Comparison of ENCODE assay signal across 25 cellular contexts in the genomic region with DNA sequence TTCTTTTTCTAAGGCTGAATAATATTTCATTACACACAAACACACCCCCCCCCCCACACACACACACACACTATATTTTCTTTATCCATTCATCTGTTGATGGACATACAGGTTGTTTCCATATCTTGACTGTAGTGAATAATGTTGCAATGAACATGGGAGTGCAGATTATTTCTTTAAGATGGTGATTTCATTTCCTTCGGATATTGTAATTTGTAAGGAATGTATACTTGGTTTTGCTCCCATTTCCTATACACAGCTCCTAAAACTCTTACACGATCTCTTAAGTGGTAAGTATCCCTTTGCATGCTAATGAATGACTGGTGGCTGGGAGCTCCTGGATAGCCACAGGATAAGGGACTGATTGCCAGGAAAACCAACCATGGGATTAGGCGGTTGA. TPM values are rescaled to one million over a fixed set of nuclear protein-coding genes. Genes with fewer than 3 reads are reported as not detected.
DNase-seq lines count a peak whose midpoint lies in the region; TF ChIP-seq lines count a peak whose summit lies in the region.
"Had no signal": no experiment of that assay in that cellular context is flagged by ENCODE, and none has a peak within 500 bp of the region (broad histone marks: within the 10 kb centered on the region; RNA-seq: fewer than 3 reads in every experiment).

No MANE protein-coding gene starts in this region.

- no peaks in the 10 kb centered on the region for H3K79me2 ChIP-seq in mesendoderm (ENCODE audit: control insufficient read depth, insufficient read depth, low read length)

- no peak overlapping the region for H2BK5ac ChIP-seq in mesendoderm (ENCODE audit: low read length)

- H2BK15ac ChIP-seq in mesendoderm (replicated peaks; ENCODE audit: low read depth), result no peak overlapping the region

- H3K56ac ChIP-seq in mesendoderm (ENCODE audit: low read length), result no peak overlapping the region

- H4K8ac ChIP-seq in mesendoderm (ENCODE audit: low read depth, low read length), result no peak overlapping the region

- H3K36me3 ChIP-seq in mesendoderm (ENCODE audit: control insufficient read depth, insufficient read depth, low read length) (no peaks in the 10 kb centered on the region), colonic mucosa (no peaks in the 10 kb centered on the region), uterus (no peaks in the 10 kb centered on the region)
- H3K36me3 ChIP-seq: BLaER1 treated with 17β-estradiol and CSF1 and Interleukin-3, amounts not matched to agents 10 nM and 100 nM had no signal

- no peak overlapping the region for H2AK5ac ChIP-seq in mesendoderm (ENCODE audit: low read length)

- H3K23ac ChIP-seq in mesendoderm (ENCODE audit: low read length), result no peak overlapping the region

- no peak for TF ChIP-seq POLR2A in uterus (IDR thresholded peaks at IDR 0.05)

- no peak for TF ChIP-seq CTCF in colonic mucosa (IDR thresholded peaks at IDR 0.05)
- TF ChIP-seq CTCF in uterus (IDR thresholded peaks at IDR 0.05), result no peak

- H3K27me3 ChIP-seq in mesendoderm (ENCODE audit: insufficient read depth, low read length, poor library complexity), result no peaks in the 10 kb centered on the region
- no peaks in the 10 kb centered on the region for H3K27me3 ChIP-seq in colonic mucosa
- no peaks in the 10 kb centered on the region for H3K27me3 ChIP-seq in uterus

- WGBS in mesendoderm (ENCODE audit: extremely low coverage, insufficient coverage, low lambda C conversion rate), result no CpG with 5 or more reads among the region's 3 CpGs

- no peak overlapping the region for H3K18ac ChIP-seq in mesendoderm (ENCODE audit: low read length)

- no peaks in the 10 kb centered on the region for H3K79me1 ChIP-seq in mesendoderm (ENCODE audit: low read length)

- no peak overlapping the region for H3K4ac ChIP-seq in mesendoderm (ENCODE audit: low read depth, low read length)

- no peak overlapping the region for H2BK120ac ChIP-seq in mesendoderm (ENCODE audit: low read depth, low read length)

- no peak overlapping the region for H4K5ac ChIP-seq in mesendoderm (ENCODE audit: low read length)

- H3K9ac ChIP-seq in mesendoderm (ENCODE audit: low read length) (no peak overlapping the region), colonic mucosa (ENCODE audit: low read depth in 2 of 2, low read length in 2 of 2) (no peak overlapping the region)
- H3K9ac ChIP-seq: BLaER1 treated with 17β-estradiol and CSF1 and Interleukin-3, amounts not matched to agents 10 nM and 100 nM; GM23248 had no signal

- H3K4me3 ChIP-seq in mesendoderm (ENCODE audit: low read length) (no peak overlapping the region), colonic mucosa (no peak overlapping the region), uterus (no peak overlapping the region)
- H3K4me3 ChIP-seq: A549; BLaER1 treated with 17β-estradiol and CSF1 and Interleukin-3, amounts not matched to agents 10 nM and 100 nM; GM23248 had no signal

- H3K4me1 ChIP-seq in mesendoderm (ENCODE audit: control insufficient read depth, low read depth, low read length), result no peaks in the 10 kb centered on the region
- H3K4me1 ChIP-seq in colonic mucosa, result no peaks in the 10 kb centered on the region
- no peaks in the 10 kb centered on the region for H3K4me1 ChIP-seq in uterus
- H3K4me1 ChIP-seq: A549; BLaER1 treated with 17β-estradiol and CSF1 and Interleukin-3, amounts not matched to agents 10 nM and 100 nM had no signal

- intact Hi-C loops in colonic mucosa (cut with DNase I) (no loop called here), uterus (cut with DNase I; ENCODE audit: low total_unique reads) (no loop called here)

- H3K27ac ChIP-seq in mesendoderm (ENCODE audit: low read depth, low read length), result no peak overlapping the region
- H3K27ac ChIP-seq in colonic mucosa, result no peak overlapping the region
- no peak overlapping the region for H3K27ac ChIP-seq in uterus
- H3K27ac ChIP-seq: A549; BLaER1 treated with 17β-estradiol and CSF1 and Interleukin-3, amounts not matched to agents 10 nM and 100 nM; GM23248; RWPE1 had no signal

- peak; percentile 47 for DNase-seq in HCEC 1CT
- peak; percentile 16 for DNase-seq in NCI-H226
- peak; percentile 7 for DNase-seq in fibroblast of peridontal ligament (ENCODE audit: extremely low read depth)
- DNase-seq in mesendoderm, result peak; percentile 28
- DNase-seq in NCI-H2227 (lab: John Stamatoyannopoulos, UW; ENCODE audit: unreplicated experiment), result no peak
- no peak for DNase-seq in colonic mucosa
- no peak for DNase-seq in activated T-cell treated with anti-CD3 and anti-CD28 coated beads, Interleukin-2, amount 50 U/mL, for 48 hours
- no peak for DNase-seq in uterus
- DNase-seq: AML-193; CD4-positive, alpha-beta T cell; GM23248; H9; KBM-7; NCI-H2029 treated with DMSO at 0.1 percent for 48 hours; NCI-H2227 treated with DMSO at 0.1 percent for 48 hours; NCI-H510A; NCI-H69; SHP77 treated with DMSO at 0.1 percent for 48 hours had no signal

- no peak overlapping the region for H3K4me2 ChIP-seq in mesendoderm (ENCODE audit: low read length)
- H3K4me2 ChIP-seq: A549; BLaER1 treated with 17β-estradiol and CSF1 and Interleukin-3, amounts not matched to agents 10 nM and 100 nM had no signal

- H3K9me3 ChIP-seq in colonic mucosa (no peaks in the 10 kb centered on the region), uterus (no peaks in the 10 kb centered on the region)
- H3K9me3 ChIP-seq: A549; BLaER1 treated with 17β-estradiol and CSF1 and Interleukin-3, amounts not matched to agents 10 nM and 100 nM had no signal

RNA-seq across cellular contexts. Expression of a gene that starts 14.7 kb away (rescaled TPM):
- polyA plus RNA-seq in mesendoderm (2013, experiment 1 of 2), result not detected
- polyA plus RNA-seq in mesendoderm (2013, experiment 2 of 2), result not detected
- total RNA-seq in colonic mucosa (not detected), uterus (not detected)
- total RNA-seq: CD4-positive, alpha-beta T cell; GM23248; H9; LHCN-M2; MCF 10A; OCI-LY7; T-helper 1 cell treated with Interleukin-12 subunit alpha and Interleukin-12 subunit beta and Interleukin-4 antibody, amounts not matched to agents 30 ng/mL and 1 ng/mL, for 36 hours had no signal
- polyA plus RNA-seq: A549, GM23248 had no signal

RNA-seq across cellular contexts. Expression of a gene that starts 59.3 kb away (rescaled TPM):
- 2.1 TPM for polyA plus RNA-seq in mesendoderm (2013, experiment 1 of 2)
- polyA plus RNA-seq in mesendoderm (2013, experiment 2 of 2), result 2.2 TPM
- total RNA-seq in colonic mucosa (1 to 10 TPM in 1 of 2 donors, under 1 TPM in 1; 0.44 to 2.7 TPM), uterus (10 to 100 TPM in 3 of 4 donors, 1 to 10 TPM in 1; 3.3 to 23.3 (median 15.9) TPM)
- total RNA-seq: CD4-positive, alpha-beta T cell; LHCN-M2; OCI-LY7; T-helper 1 cell treated with Interleukin-12 subunit alpha and Interleukin-12 subunit beta and Interleukin-4 antibody, amounts not matched to agents 30 ng/mL and 1 ng/mL, for 36 hours had no signal

Comparison
In these comparisons a context has a peak if more than half of its experiments do, and no peak if none do; other contexts are left out.
1. DNase-seq: peak in HCEC 1CT (single experiment), NCI-H226 (single experiment), fibroblast of peridontal ligament (single experiment) and mesendoderm (single experiment); none in NCI-H2227 (single experiment), colonic mucosa (single experiment), activated T-cell treated with anti-CD3 and anti-CD28 coated beads, Interleukin-2, amount 50 U/mL, for 48 hours (0 of 2) and uterus (0 of 2).